Comparison of ENCODE assay signal across 25 cellular contexts in the genomic region with DNA sequence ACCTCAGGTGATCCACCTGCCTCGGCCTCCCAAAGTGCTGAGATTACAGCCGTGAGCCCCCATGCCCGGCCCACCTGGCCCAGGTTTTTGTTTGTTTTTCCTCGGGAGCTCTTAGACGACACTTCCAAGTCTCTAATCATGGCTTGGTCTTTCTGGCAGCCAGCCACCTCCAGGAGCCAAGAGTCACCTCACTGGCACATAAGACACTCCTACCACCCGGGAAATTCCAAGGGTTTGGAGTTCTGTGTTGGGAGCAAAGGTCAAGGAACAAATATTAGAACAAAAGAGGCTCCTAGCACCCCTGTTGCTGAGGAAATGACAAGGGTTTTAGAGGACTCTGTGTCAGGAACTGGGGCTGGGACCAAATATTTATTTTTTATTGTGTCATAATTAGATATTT. TPM values are rescaled to one million over a fixed set of nuclear protein-coding genes. Genes with fewer than 3 reads are reported as not detected.
DNase-seq lines count a peak whose midpoint lies in the region; ATAC-seq and TF ChIP-seq lines count a peak whose summit lies in the region.
"Had no signal": no experiment of that assay in that cellular context is flagged by ENCODE, and none has a peak within 500 bp of the region (broad histone marks: within the 10 kb centered on the region; RNA-seq: fewer than 3 reads in every experiment).

No MANE protein-coding gene starts in this region.

- intact Hi-C loops in Right ventricle myocardium superior (cut with DNase I) (no loop called here), cardiac septum (cut with DNase I) (no loop called here), upper lobe of right lung (cut with DNase I) (no loop called here)

- H3K4ac ChIP-seq in mesendoderm (ENCODE audit: low read depth, low read length), result no peak overlapping the region

- H2AK5ac ChIP-seq in mesendoderm (ENCODE audit: low read length), result no peak overlapping the region

- no peak overlapping the region for H2BK120ac ChIP-seq in mesendoderm (ENCODE audit: low read depth, low read length)

- no peak overlapping the region for H4K8ac ChIP-seq in mesendoderm (ENCODE audit: low read depth, low read length)

- H3K27me3 ChIP-seq in mucosa of rectum (ENCODE audit: control insufficient read depth in 2 of 2, insufficient read depth in 2 of 2, low read length in 2 of 2) (no peaks in the 10 kb centered on the region), upper lobe of right lung (no peaks in the 10 kb centered on the region), mesendoderm (ENCODE audit: insufficient read depth, low read length, poor library complexity) (no peaks in the 10 kb centered on the region)
- H3K27me3 ChIP-seq: uterus had no signal

- no peaks in the 10 kb centered on the region for H3K79me2 ChIP-seq in mesendoderm (ENCODE audit: control insufficient read depth, insufficient read depth, low read length)

- ATAC-seq in Right ventricle myocardium superior (ENCODE audit: poor library complexity) (peak; percentile 16), upper lobe of right lung (peak; percentile 70)
- ATAC-seq: left ventricle myocardium superior; natural killer cell treated with Interleukin-12 subunit alpha and Interleukin-12 subunit beta and Interleukin-15 and Interleukin-18, amount 100 ng/mL, for 72 hours had no signal

- TF ChIP-seq CTCF in epithelial cell of proximal tubule (conservative IDR thresholded peaks at IDR 0.05; ENCODE audit: low read depth, low read length), result no peak
- TF ChIP-seq CTCF in upper lobe of right lung (IDR thresholded peaks at IDR 0.05), result no peak

- H3K4me2 ChIP-seq in mesendoderm (ENCODE audit: low read length), result no peak overlapping the region

- H3K4me1 ChIP-seq in mucosa of rectum (ENCODE audit: control insufficient read depth in 2 of 2, insufficient read depth in 2 of 2, low read length in 2 of 2) (peaks cover 13 to 17% of the 10 kb centered on the region in 2 donors), upper lobe of right lung (peaks cover 29% of the 10 kb centered on the region), mesendoderm (ENCODE audit: control insufficient read depth, low read depth, low read length) (no peaks in the 10 kb centered on the region)
- H3K4me1 ChIP-seq: uterus had no signal

- DNase-seq in Right ventricle myocardium superior (no peak), cardiac septum (ENCODE audit: low spot score) (no peak), epithelial cell of proximal tubule (ENCODE audit: low read depth) (peak; percentile 44), upper lobe of right lung (peak; percentile 90), mesendoderm (no peak), HPDE6-E6E7 (ENCODE audit: extremely low spot score) (no peak), NCI-H345 treated with DMSO at 0.1 percent for 48 hours (lab: John Stamatoyannopoulos, UW; ENCODE audit: unreplicated experiment) (no peak)
- DNase-seq: activated CD4-positive, alpha-beta T cell treated with anti-CD3 and anti-CD28 coated beads for 48 hours; activated CD8-positive, alpha-beta memory T cell treated with anti-CD3 and anti-CD28 coated beads, Interleukin-2, amount 50 U/mL, for 4 hours; activated effector memory CD4-positive, alpha-beta T cell treated with anti-CD3 and anti-CD28 coated beads, Interleukin-2, amount 50 U/mL, for 16 hours; amygdala; CD4-positive, CD25-positive, alpha-beta regulatory T cell; DND-41; foreskin fibroblast; IMR-90; NCI-H1930; NCI-H510A treated with DMSO at 0.1 percent for 48 hours; retina; stimulated activated CD4-positive, alpha-beta T cell treated with anti-CD3 and anti-CD28 coated beads, Interleukin-15, amount 100 ng/mL, for 24 hours; stimulated activated naive B cell treated with anti-CD40 and anti-IgM and Interleukin-4, amounts not matched to agents 10 μg/mL and 1 μg/mL and 100 μg/mL, for 72 hours; uterus had no signal

- H3K79me1 ChIP-seq in mesendoderm (ENCODE audit: low read length), result no peaks in the 10 kb centered on the region

- no peak overlapping the region for H3K9ac ChIP-seq in mucosa of rectum (ENCODE audit: low read depth in 1 of 2, low read length in 2 of 2)
- H3K9ac ChIP-seq in mesendoderm (ENCODE audit: low read length), result no peak overlapping the region

- H4K5ac ChIP-seq in mesendoderm (ENCODE audit: low read length), result no peak overlapping the region

- H3K27ac ChIP-seq in mucosa of rectum (ENCODE audit: low read depth in 2 of 2, low read length in 2 of 2), result peak overlapping the region; percentile 65 to 70
- H3K27ac ChIP-seq in upper lobe of right lung, result peak overlapping the region; percentile 77
- no peak overlapping the region for H3K27ac ChIP-seq in mesendoderm (ENCODE audit: low read depth, low read length)
- H3K27ac ChIP-seq: SK-N-MC, uterus had no signal

- WGBS in mesendoderm (ENCODE audit: extremely low coverage, insufficient coverage, low lambda C conversion rate), result no CpG with 5 or more reads among the region's 6 CpGs

- no peak overlapping the region for H3K56ac ChIP-seq in mesendoderm (ENCODE audit: low read length)

- H3K36me3 ChIP-seq in mucosa of rectum (ENCODE audit: control insufficient read depth in 2 of 2, insufficient read depth in 2 of 2, low read length in 2 of 2) (peaks cover 32 to 37% of the 10 kb centered on the region in 2 donors), upper lobe of right lung (peaks cover 81% of the 10 kb centered on the region), mesendoderm (ENCODE audit: control insufficient read depth, insufficient read depth, low read length) (no peaks in the 10 kb centered on the region)
- H3K36me3 ChIP-seq: uterus had no signal

- H3K23ac ChIP-seq in mesendoderm (ENCODE audit: low read length), result no peak overlapping the region

- no peak overlapping the region for H2BK5ac ChIP-seq in mesendoderm (ENCODE audit: low read length)

- no peak overlapping the region for H2BK15ac ChIP-seq in mesendoderm (replicated peaks; ENCODE audit: low read depth)

- H3K4me3 ChIP-seq in epithelial cell of proximal tubule (ENCODE audit: low read depth, low read length) (no peak overlapping the region), mucosa of rectum (ENCODE audit: low read length in 2 of 2) (no peak overlapping the region), upper lobe of right lung (no peak overlapping the region), mesendoderm (ENCODE audit: low read length) (no peak overlapping the region)
- H3K4me3 ChIP-seq: SK-N-MC, uterus had no signal

- H3K9me3 ChIP-seq in mucosa of rectum (ENCODE audit: control insufficient read depth in 2 of 2, low read length in 2 of 2) (no peaks in the 10 kb centered on the region), upper lobe of right lung (no peaks in the 10 kb centered on the region)
- H3K9me3 ChIP-seq: uterus had no signal

- H3K18ac ChIP-seq in mesendoderm (ENCODE audit: low read length), result no peak overlapping the region

RNA-seq across cellular contexts. Expression of a gene that starts 29.4 kb away (rescaled TPM):
- total RNA-seq in Right ventricle myocardium superior, result 27.9 TPM
- total RNA-seq in cardiac septum, result 45.3 TPM
- total RNA-seq in epithelial cell of proximal tubule, result 40.6 and 41.3 TPM in 2 replicates
- total RNA-seq in upper lobe of right lung, result 81.3 TPM
- 43.1 TPM for polyA plus RNA-seq in mesendoderm (2013, experiment 1 of 2)
- polyA plus RNA-seq in mesendoderm (2013, experiment 2 of 2), result 43.5 TPM

RNA-seq across cellular contexts. Expression of a gene that starts 39.3 kb away (rescaled TPM):
- total RNA-seq in Right ventricle myocardium superior, result 27.5 TPM
- total RNA-seq in cardiac septum, result 25.1 TPM
- total RNA-seq in epithelial cell of proximal tubule, result 9.2 and 10.4 TPM in 2 replicates
- total RNA-seq in upper lobe of right lung, result 35.5 TPM
- 51.1 TPM for polyA plus RNA-seq in mesendoderm (2013, experiment 1 of 2)
- polyA plus RNA-seq in mesendoderm (2013, experiment 2 of 2), result 52.2 TPM

RNA-seq across cellular contexts. Expression of a gene that starts 39.4 kb away (rescaled TPM):
- total RNA-seq in Right ventricle myocardium superior (52.8 TPM), cardiac septum (43.7 TPM), epithelial cell of proximal tubule (23.8 and 37.4 TPM in 2 replicates), upper lobe of right lung (24.0 TPM)
- 27.8 TPM for polyA plus RNA-seq in mesendoderm (2013, experiment 1 of 2)
- 28.2 TPM for polyA plus RNA-seq in mesendoderm (2013, experiment 2 of 2)

Comparison
In these comparisons a context has a peak if more than half of its experiments do, and no peak if none do; other contexts are left out.
1. DNase-seq: peak in epithelial cell of proximal tubule (single experiment) and upper lobe of right lung (single experiment); none in Right ventricle myocardium superior (single experiment), cardiac septum (single experiment), mesendoderm (single experiment), HPDE6-E6E7 (single experiment) and NCI-H345 treated with DMSO at 0.1 percent for 48 hours (single experiment).